ENCODE assay signal across 8 cellular contexts in the genomic region with DNA sequence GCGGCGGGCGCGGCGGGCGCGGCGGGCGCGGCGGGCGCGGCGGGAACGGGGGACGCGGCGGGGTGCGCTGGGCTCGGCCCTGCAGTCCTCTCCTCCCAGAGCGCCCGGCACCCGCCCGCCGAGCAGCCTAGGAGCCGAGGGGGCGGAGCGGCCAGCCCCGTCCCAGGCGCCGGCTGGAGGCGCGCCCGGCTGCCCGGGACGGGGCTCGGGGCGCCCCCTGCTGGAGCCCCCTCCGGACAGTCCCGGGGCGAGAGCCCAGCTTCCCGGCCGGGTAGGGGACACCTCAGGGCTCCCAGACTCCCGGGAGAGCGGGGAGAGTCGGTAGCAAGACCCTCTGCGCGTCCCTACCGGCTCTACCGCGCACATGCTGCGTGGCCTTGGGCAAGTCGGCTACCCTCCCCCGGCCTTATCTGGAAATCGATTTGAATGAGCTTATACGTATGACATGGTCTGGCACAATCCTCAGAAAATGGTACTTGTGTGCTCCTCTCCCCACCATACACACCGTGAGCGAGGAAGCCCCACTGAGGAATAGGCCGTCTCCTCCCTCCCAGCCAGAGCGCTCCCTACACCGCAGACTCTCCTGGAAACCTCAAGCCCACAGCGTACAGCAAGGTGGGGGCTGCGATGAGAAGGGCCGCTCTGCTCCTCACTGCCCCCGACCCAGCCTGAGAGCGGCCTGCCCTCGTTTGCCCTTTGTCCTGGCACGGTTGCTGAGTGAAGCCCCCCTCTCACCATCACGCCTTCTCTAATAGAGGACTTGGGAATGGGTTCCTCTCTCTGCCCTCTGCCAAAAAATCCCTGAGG. TPM values are rescaled to one million over a fixed set of nuclear protein-coding genes. Genes with fewer than 3 reads are reported as not detected.
DNase-seq lines count a peak whose midpoint lies in the region; ATAC-seq, FAIRE-seq and TF ChIP-seq lines count a peak whose summit lies in the region.

Gene DAPK2, minus strand, starts transcription at position 139 of the 807 bp plus-strand sequence. CDS start 6,224 bp downstream, outside the sequence.

- H3K9me3 ChIP-seq in HepG2 (ENCODE audit: low read length), result no peaks in the 10 kb centered on the region

- H3K36me3 ChIP-seq in HepG2 (replicated peaks in 1 of 2; ENCODE audit: control insufficient read depth in 1 of 2, insufficient read depth in 2 of 2, low read length in 2 of 2), result no peaks in the 10 kb centered on the region

- H3K9ac ChIP-seq in HepG2 (ENCODE audit: insufficient read depth, low read depth, low read length), result peak within 1 kb of the TSS; percentile 33; the same call in 1 of the 2 replicates

- H3K9me3 Mint-ChIP-seq in activated CD4-positive, alpha-beta T cell treated with anti-CD3 and anti-CD28 coated beads, Interleukin-2, amount 10 ng/mL, durations not matched to agents 7 days and 5 days, result no peaks in the 10 kb centered on the region
- H3K9me3 Mint-ChIP-seq in dendritic cell treated with granulocyte-macrophage colony-stimulating factor and Interleukin-4, amounts not matched to agents 40 ng/mL and 50 ng/mL, for 4 days, result no peaks in the 10 kb centered on the region

- peak; percentile 93 for TF ChIP-seq RAD21 in HepG2 (CRISPR knock-in tag; IDR thresholded peaks at IDR 0.05)

- H3K4me1 Mint-ChIP-seq in activated CD4-positive, alpha-beta T cell treated with anti-CD3 and anti-CD28 coated beads, Interleukin-2, amount 10 ng/mL, durations not matched to agents 7 days and 5 days, result peaks cover 12% of the 10 kb centered on the region
- H3K4me1 Mint-ChIP-seq in dendritic cell treated with granulocyte-macrophage colony-stimulating factor and Interleukin-4, amounts not matched to agents 40 ng/mL and 50 ng/mL, for 4 days (ENCODE audit: low read depth), result peaks cover 72% of the 10 kb centered on the region

- FAIRE-seq in D721Med (lab: Jason Lieb, UNC) (no peak), HepG2 (lab: Jason Lieb, UNC) (no peak)

- peak; percentile 75 for DNase-seq in D721Med (ENCODE audit: insufficient read length, low spot score)
- peak; percentile 67 for DNase-seq in NCI-H2171 treated with DMSO at 0.1 percent for 48 hours (lab: John Stamatoyannopoulos, UW)
- DNase-seq in activated CD4-positive, alpha-beta T cell treated with anti-CD3 and anti-CD28 coated beads, Interleukin-2, amount 10 ng/mL, durations not matched to agents 7 days and 5 days, result peak; percentile 51
- DNase-seq in HepG2 (ENCODE audit: low spot score), result peak; percentile 27
- DNase-seq in stimulated activated CD4-positive, alpha-beta T cell treated with anti-CD3 and anti-CD28 coated beads, Interleukin-2, amount 100 ng/mL, for 4 hours (ENCODE audit: low read depth), result peak; percentile 47

- TF ChIP-seq CTCF in D721Med (IDR thresholded peaks at IDR 0.05; ENCODE audit: insufficient read depth, missing control alignments) (peak; percentile 47), HepG2 (CRISPR knock-in tag; IDR thresholded peaks at IDR 0.05) (peak; percentile 72)

- no peak for TF ChIP-seq POLR2A in HepG2 (IDR thresholded peaks at IDR 0.05; ENCODE audit: insufficient read depth in 1 of 2, low read depth in 2 of 2, low read length in 2 of 2)

- CTCF ChIA-PET in activated CD4-positive, alpha-beta T cell treated with anti-CD3 and anti-CD28 coated beads, Interleukin-2, amount 10 ng/mL, durations not matched to agents 7 days and 5 days (lab: Charles Lee), result interaction anchor here (0.6 to 13.4 kb wide), 40 partner anchors 8 to 580 kb away, joined by 3 to 87 read pairs (median 4); partner anchors contain the start of gene CIAO2A
- CTCF ChIA-PET in HepG2 (lab: Yijun Ruan, JAX; ENCODE audit: low intra/inter-chr PET ratio, low total read pairs), result interaction anchor here (0.7 to 2.6 kb wide), 4 partner anchors 21 to 156 kb away, joined by 3 to 15 read pairs (median 4); no protein-coding TSS in a partner anchor

- H3K79me2 ChIP-seq in HepG2 (ENCODE audit: insufficient read depth, low read length), result no peaks in the 10 kb centered on the region

- TF ChIP-seq EP300 in HepG2 (IDR thresholded peaks at IDR 0.05; ENCODE audit: low read depth in 2 of 2, low read length in 2 of 2) (no peak), HepG2 (CRISPR knock-in tag; IDR thresholded peaks at IDR 0.05; ENCODE audit: borderline replicate concordance) (no peak)

- peak within 1 kb of the TSS; percentile 62 for H3K4me3 Mint-ChIP-seq in activated CD4-positive, alpha-beta T cell treated with anti-CD3 and anti-CD28 coated beads, Interleukin-2, amount 10 ng/mL, durations not matched to agents 7 days and 5 days
- H3K4me3 Mint-ChIP-seq in dendritic cell treated with granulocyte-macrophage colony-stimulating factor and Interleukin-4, amounts not matched to agents 40 ng/mL and 50 ng/mL, for 4 days, result peak within 1 kb of the TSS; percentile 54

- H3K27me3 ChIP-seq in HepG2 (ENCODE audit: control insufficient read depth in 1 of 2, insufficient read depth in 2 of 2, low read length in 2 of 2), result peaks cover 2 to 46% of the 10 kb centered on the region in 2 experiments; a peak in 4 of 5 replicates

- intact Hi-C loops in dendritic cell treated with granulocyte-macrophage colony-stimulating factor and Interleukin-4, amounts not matched to agents 40 ng/mL and 50 ng/mL, for 4 days (cut with micrococcal nuclease), result loop anchor here (5.0 to 10.0 kb wide), 3 partner anchors 59 to 152 kb away; no protein-coding TSS in a partner anchor
- intact Hi-C loops in HepG2 (cut with micrococcal nuclease; ENCODE audit: unreplicated experiment), result loop anchor here (1.0 kb wide), 1 partner anchor 101 kb away; no protein-coding TSS in a partner anchor

- no peaks in the 10 kb centered on the region for H4K20me1 ChIP-seq in HepG2 (ENCODE audit: insufficient read depth, low read length)

- no TSS peak for BruUV-seq in HepG2 (replicated peaks; lab: Mats Ljungman, UMichigan)

- POLR2A ChIA-PET in activated CD4-positive, alpha-beta T cell treated with anti-CD3 and anti-CD28 coated beads, Interleukin-2, amount 10 ng/mL, durations not matched to agents 7 days and 5 days (lab: Charles Lee), result interaction anchor here (0.6 kb wide), 1 partner anchor 36 kb away, joined by 3 read pairs; no protein-coding TSS in a partner anchor
- POLR2A ChIA-PET in HepG2 (lab: Yijun Ruan, JAX), result no interaction called here

- H3K27ac ChIP-seq in HepG2 (ENCODE audit: extremely low read length, insufficient read depth, low read length), result no peak within 1 kb of the TSS

- WGBS in HepG2 (ENCODE audit: low lambda C conversion rate), result 11% methylated on average over 25 of the region's 69 CpGs

- H3K4me3 ChIP-seq in HepG2 (replicated peaks in 1 of 3; ENCODE audit: insufficient read depth in 1 of 3, low read depth in 2 of 3, low read length in 3 of 3), result peak within 1 kb of the TSS; percentile 40 to 68 (median 41); a peak in 5 of 6 replicates

- H3K4me1 ChIP-seq in HepG2 (ENCODE audit: insufficient read depth, low read length), result peaks cover 40% of the 10 kb centered on the region

- H2AFZ ChIP-seq in HepG2 (ENCODE audit: low read length), result peak within 1 kb of the TSS; percentile 51

- H3K36me3 Mint-ChIP-seq in activated CD4-positive, alpha-beta T cell treated with anti-CD3 and anti-CD28 coated beads, Interleukin-2, amount 10 ng/mL, durations not matched to agents 7 days and 5 days (ENCODE audit: low read depth), result no peaks in the 10 kb centered on the region
- H3K36me3 Mint-ChIP-seq in dendritic cell treated with granulocyte-macrophage colony-stimulating factor and Interleukin-4, amounts not matched to agents 40 ng/mL and 50 ng/mL, for 4 days (ENCODE audit: low read depth), result no peaks in the 10 kb centered on the region

- H3K27me3 Mint-ChIP-seq in activated CD4-positive, alpha-beta T cell treated with anti-CD3 and anti-CD28 coated beads, Interleukin-2, amount 10 ng/mL, durations not matched to agents 7 days and 5 days, result peaks cover 36% of the 10 kb centered on the region
- H3K27me3 Mint-ChIP-seq in dendritic cell treated with granulocyte-macrophage colony-stimulating factor and Interleukin-4, amounts not matched to agents 40 ng/mL and 50 ng/mL, for 4 days, result peaks cover 73% of the 10 kb centered on the region

- peak within 1 kb of the TSS; percentile 82 for H3K4me2 ChIP-seq in HepG2 (ENCODE audit: low read depth, low read length)

- H3K27ac Mint-ChIP-seq in activated CD4-positive, alpha-beta T cell treated with anti-CD3 and anti-CD28 coated beads, Interleukin-2, amount 10 ng/mL, durations not matched to agents 7 days and 5 days, result no peak within 1 kb of the TSS
- H3K27ac Mint-ChIP-seq in dendritic cell treated with granulocyte-macrophage colony-stimulating factor and Interleukin-4, amounts not matched to agents 40 ng/mL and 50 ng/mL, for 4 days, result no peak within 1 kb of the TSS

- in situ Hi-C loops in HepG2 (cut with HindIII; ENCODE audit: extremely low pct_ligation_motif_present, low pct_unique_long_range_greater_than_20kb), result no loop called here

- peak; percentile 59 for ATAC-seq in GM21737 (IDR thresholded peaks at IDR 0.05; ENCODE audit: unreplicated experiment)
- ATAC-seq in HepG2, result peak; percentile 87
- ATAC-seq in GM18870 (IDR thresholded peaks at IDR 0.05; ENCODE audit: unreplicated experiment), result no peak

TF ChIP-seq in HepG2, 621 proteins besides CTCF, POLR2A, EP300 and RAD21 (continues in another document):
- no peak for TF ChIP-seq ZBTB42 (CRISPR knock-in tag; IDR thresholded peaks at IDR 0.05)

RNA-seq across cellular contexts. Expression of gene DAPK2, which starts in this region (rescaled TPM):
- total RNA-seq in activated CD4-positive, alpha-beta T cell treated with anti-CD3 and anti-CD28 coated beads, Interleukin-2, amount 10 ng/mL, durations not matched to agents 7 days and 5 days, result under 1 TPM; 0.83 to 0.87 TPM
- total RNA-seq in HepG2 (2016; rRNA removed; fragmentation: Illumina TruSeq; extraction: Trizol), result 0.14 and 0.33 TPM in 2 replicates
- total RNA-seq in HepG2 (2016; cell fraction: cytosol; rRNA removed; fragmentation: Illumina TruSeq; extraction: Trizol; ENCODE audit: low read depth), result not detected in 2 replicates
- 0.09 TPM in 1 of 2 replicates, not detected in the other for total RNA-seq in HepG2 (2016; cell fraction: insoluble cytoplasmic fraction; rRNA removed; fragmentation: Illumina TruSeq; extraction: Trizol)
- total RNA-seq in HepG2 (2016; cell fraction: membrane; rRNA removed; fragmentation: Illumina TruSeq; extraction: Trizol), result not detected in 2 replicates
- not detected in 2 replicates for total RNA-seq in HepG2 (2016; cell fraction: nucleus; rRNA removed; fragmentation: Illumina TruSeq; extraction: Trizol)
- 0.63 and 1.3 TPM in 2 replicates for polyA plus RNA-seq in HepG2 (2011; rRNA removed)
- polyA plus RNA-seq in HepG2 (2011; cell fraction: cytosol; rRNA removed), result 0.43 and 1.0 TPM in 2 replicates
- polyA plus RNA-seq in HepG2 (2011; cell fraction: nucleus; rRNA removed), result 1.5 and 4.0 TPM in 2 replicates
- polyA plus RNA-seq in HepG2 (2012), result 1.0 and 1.1 TPM in 2 replicates
- not detected in 2 replicates for polyA plus RNA-seq in HepG2 (2016; cell fraction: cytosol; fragmentation: Illumina TruSeq; extraction: Trizol; ENCODE audit: low read depth)
- polyA plus RNA-seq in HepG2 (2016; cell fraction: insoluble cytoplasmic fraction; fragmentation: Illumina TruSeq; extraction: Trizol; ENCODE audit: low read depth), result 0.14 TPM in 1 of 2 replicates, not detected in the other
- polyA plus RNA-seq in HepG2 (2016; cell fraction: membrane; fragmentation: Illumina TruSeq; extraction: Trizol; ENCODE audit: low read depth), result not detected in 2 replicates
- polyA plus RNA-seq in HepG2 (2016; cell fraction: nucleus; fragmentation: Illumina TruSeq; extraction: Trizol; ENCODE audit: insufficient read depth, low read depth), result 0.13 and 0.64 TPM in 2 replicates
- polyA minus RNA-seq in HepG2 (2011; rRNA and poly(A)+ RNA removed; ENCODE audit: low replicate concordance), result 0.74 and 9.0 TPM in 2 replicates
- polyA minus RNA-seq in HepG2 (2011; cell fraction: cytosol; rRNA and poly(A)+ RNA removed), result 0.69 and 0.97 TPM in 2 replicates
- 1.5 and 2.6 TPM in 2 replicates for polyA minus RNA-seq in HepG2 (2011; cell fraction: nucleus; rRNA and poly(A)+ RNA removed)

Comparison
In these comparisons a context has a peak if more than half of its experiments do, and no peak if none do; other contexts are left out.
1. Peak in DNase-seq in activated CD4-positive, alpha-beta T cell treated with anti-CD3 and anti-CD28 coated beads, Interleukin-2, amount 10 ng/mL, durations not matched to agents 7 days and 5 days; RNA of the gene not detected or under 1 TPM.